Comparison of ENCODE assay signal across 1 cellular context in the genomic region with DNA sequence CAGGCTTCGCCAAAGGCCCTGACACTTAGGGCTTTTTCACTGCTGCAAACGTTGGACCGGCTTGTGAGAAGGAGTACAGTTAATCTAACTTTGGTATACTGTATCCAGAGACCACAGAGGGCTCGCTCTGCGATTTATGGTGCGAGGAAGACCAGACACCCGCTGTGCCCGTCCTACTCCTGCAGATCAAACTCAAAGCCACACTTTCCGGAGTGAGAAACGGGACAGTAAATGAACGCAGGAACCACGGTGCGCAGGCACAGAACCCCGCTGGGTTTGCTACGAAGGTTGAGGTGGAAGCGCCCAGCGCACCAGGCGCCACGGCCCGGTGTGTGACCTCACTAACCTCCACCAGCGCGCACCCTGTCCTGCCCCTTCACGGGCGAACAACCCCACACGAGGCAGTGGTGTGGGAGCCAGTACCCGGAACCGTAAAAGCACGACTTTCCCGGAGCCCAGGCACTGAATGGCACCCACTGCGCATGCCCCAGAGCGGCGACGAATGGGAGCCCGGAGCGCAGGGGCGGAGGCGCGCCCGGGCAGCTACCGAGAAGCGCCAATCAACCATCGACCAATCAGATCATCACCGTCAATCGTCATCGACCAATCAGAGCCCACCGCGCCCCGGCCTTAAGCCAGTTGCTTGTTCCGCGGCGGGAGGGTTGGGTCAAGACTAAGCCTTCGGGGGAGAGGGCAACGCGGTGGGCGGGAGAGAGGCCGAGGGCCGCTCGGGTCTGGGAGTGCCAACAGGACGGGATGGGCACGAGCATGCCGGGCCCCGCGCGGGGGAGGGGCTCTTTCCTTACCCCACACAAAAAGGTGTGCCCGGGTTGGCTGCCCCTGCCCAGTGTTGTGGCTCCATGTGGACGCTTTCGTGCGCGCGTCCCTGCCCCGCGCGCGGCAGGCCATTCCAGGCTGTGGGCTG.
TF ChIP-seq lines count a peak whose summit lies in the region.

No MANE protein-coding gene starts in this region.

TF ChIP-seq in SK-N-SH, 30 proteins besides CTCF, POLR2A, EP300 and RAD21 (continued from another document):
- TF ChIP-seq SIN3A (IDR thresholded peaks at IDR 0.05; ENCODE audit: borderline replicate concordance, low read depth, low read length) (0 out of 2 replicates have a peak, but pooled peaks have one; percentile 11), POLR2AphosphoS5 (IDR thresholded peaks at IDR 0.05; ENCODE audit: low read depth, low read length) (peak; percentile 57; the same call in 1 of the 2 replicates), MXI1 (IDR thresholded peaks at IDR 0.05; ENCODE audit: low read depth, low read length) (peak; percentile 65), ELF1 (IDR thresholded peaks at IDR 0.05) (peak; percentile 54), MEF2A (IDR thresholded peaks at IDR 0.05; ENCODE audit: borderline replicate concordance, low read depth) (no peak)
- TF ChIP-seq, protein P1, sequence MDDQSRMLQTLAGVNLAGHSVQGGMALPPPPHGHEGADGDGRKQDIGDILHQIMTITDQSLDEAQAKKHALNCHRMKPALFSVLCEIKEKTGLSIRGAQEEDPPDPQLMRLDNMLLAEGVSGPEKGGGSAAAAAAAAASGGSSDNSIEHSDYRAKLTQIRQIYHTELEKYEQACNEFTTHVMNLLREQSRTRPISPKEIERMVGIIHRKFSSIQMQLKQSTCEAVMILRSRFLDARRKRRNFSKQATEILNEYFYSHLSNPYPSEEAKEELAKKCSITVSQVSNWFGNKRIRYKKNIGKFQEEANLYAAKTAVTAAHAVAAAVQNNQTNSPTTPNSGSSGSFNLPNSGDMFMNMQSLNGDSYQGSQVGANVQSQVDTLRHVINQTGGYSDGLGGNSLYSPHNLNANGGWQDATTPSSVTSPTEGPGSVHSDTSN (IDR thresholded peaks at IDR 0.05): peak; percentile 97
- TF ChIP-seq, protein P2, sequence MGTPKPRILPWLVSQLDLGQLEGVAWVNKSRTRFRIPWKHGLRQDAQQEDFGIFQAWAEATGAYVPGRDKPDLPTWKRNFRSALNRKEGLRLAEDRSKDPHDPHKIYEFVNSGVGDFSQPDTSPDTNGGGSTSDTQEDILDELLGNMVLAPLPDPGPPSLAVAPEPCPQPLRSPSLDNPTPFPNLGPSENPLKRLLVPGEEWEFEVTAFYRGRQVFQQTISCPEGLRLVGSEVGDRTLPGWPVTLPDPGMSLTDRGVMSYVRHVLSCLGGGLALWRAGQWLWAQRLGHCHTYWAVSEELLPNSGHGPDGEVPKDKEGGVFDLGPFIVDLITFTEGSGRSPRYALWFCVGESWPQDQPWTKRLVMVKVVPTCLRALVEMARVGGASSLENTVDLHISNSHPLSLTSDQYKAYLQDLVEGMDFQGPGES (IDR thresholded peaks at IDR 0.05; ENCODE audit: low read depth, low read length): no peak; the same call in none of the 2 replicates
